17 cellular contexts compared by ENCODE assay signal in the genomic region with DNA sequence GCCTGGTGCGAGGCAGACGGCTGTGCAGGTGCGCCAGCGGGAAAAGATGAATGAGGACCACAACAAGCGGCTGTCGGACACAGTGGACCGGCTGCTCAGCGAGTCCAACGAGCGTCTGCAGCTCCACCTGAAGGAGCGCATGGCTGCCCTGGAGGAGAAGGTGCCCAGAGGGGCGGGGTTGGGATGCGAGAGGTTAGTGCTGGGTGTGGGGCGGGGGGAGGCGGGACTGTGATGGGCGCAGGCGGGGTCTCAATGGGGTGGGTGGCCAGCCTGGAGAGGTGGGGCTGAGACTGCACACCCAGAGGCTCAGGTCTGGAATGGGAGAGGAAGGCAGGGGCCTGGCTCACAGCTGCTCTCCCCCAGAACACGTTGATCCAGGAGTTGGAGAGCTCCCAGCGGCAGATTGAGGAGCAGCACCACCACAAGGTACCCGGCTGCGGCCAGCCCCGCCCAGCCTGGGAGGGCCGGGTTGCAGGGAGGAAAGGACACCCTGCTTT. TPM values are rescaled to one million over a fixed set of nuclear protein-coding genes. Genes with fewer than 3 reads are reported as not detected.
A peak's percentile ranks its signal among the peaks of the same experiment; 100 is the strongest.
DNase-seq lines count a peak whose midpoint lies in the region; ATAC-seq and TF ChIP-seq lines count a peak whose summit lies in the region.
"Had no signal": no experiment of that assay in that cellular context is flagged by ENCODE, and none has a peak within 500 bp of the region (broad histone marks: within the 10 kb centered on the region; RNA-seq: fewer than 3 reads in every experiment).

No MANE protein-coding gene starts in this region.

- H3K9me3 ChIP-seq in RWPE2 (ENCODE audit: severe bottlenecking) (no peaks in the 10 kb centered on the region), upper lobe of right lung (no peaks in the 10 kb centered on the region)
- H3K9me3 ChIP-seq: MG63, ovary, upper lobe of left lung had no signal

- TF ChIP-seq CTCF in RWPE2 (IDR thresholded peaks at IDR 0.05; ENCODE audit: poor library complexity, severe bottlenecking), result no peak
- TF ChIP-seq CTCF in upper lobe of right lung (IDR thresholded peaks at IDR 0.05), result no peak

- H3K27ac ChIP-seq in RWPE2 (ENCODE audit: poor library complexity, severe bottlenecking) (no peak overlapping the region), upper lobe of right lung (no peak overlapping the region)
- H3K27ac ChIP-seq: ovary, upper lobe of left lung had no signal

- ATAC-seq in RWPE2 (ENCODE audit: low read depth), result peak; percentile 26; the same call in 2 of the 3 replicates
- peak; percentile 18 for ATAC-seq in upper lobe of right lung
- ATAC-seq: activated CD4-positive, CD25-positive, alpha-beta regulatory T cell treated with anti-CD3 and anti-CD28 coated beads, Interleukin-2, amount 50 U/mL, for 24 hours; activated T-cell treated with anti-CD3 and anti-CD28 coated beads, Interleukin-2, amount 50 U/mL, for 4 hours had no signal

- DNase-seq in NCI-H748 (lab: John Stamatoyannopoulos, UW; ENCODE audit: unreplicated experiment) (peak; percentile 4), NCI-H748 treated with DMSO at 0.1 percent for 48 hours (lab: John Stamatoyannopoulos, UW) (no peak), RWPE2 (ENCODE audit: low spot score) (no peak), iPS-NIHi7 (ENCODE audit: extremely low spot score) (peak; percentile 92), upper lobe of right lung (no peak), hippocampal formation (lab: John Stamatoyannopoulos, UW) (no peak), cortex of kidney (lab: John Stamatoyannopoulos, UW) (no peak)
- no peak for DNase-seq in stimulated activated naive CD4-positive, alpha-beta T cell treated with Interleukin-2 at 50 U/mL for 16 hours (lab: John Stamatoyannopoulos, UW)
- DNase-seq: activated T-cell treated with anti-CD3 and anti-CD28 coated beads, Interleukin-2, amount 50 U/mL, for 4 hours; amygdala; DMS153; effector CD4-positive, alpha-beta T cell; MG63; ovary; upper lobe of left lung had no signal

- H3K36me3 ChIP-seq in RWPE2 (ENCODE audit: low read depth) (0 out of 2 replicates have a peak, but pooled peaks cover 7% of the 10 kb centered on the region), upper lobe of right lung (no peaks in the 10 kb centered on the region)
- H3K36me3 ChIP-seq: MG63, ovary, upper lobe of left lung had no signal

- H3K4me1 ChIP-seq in RWPE2 (ENCODE audit: insufficient read depth, poor library complexity, severe bottlenecking) (peaks cover 6% of the 10 kb centered on the region), upper lobe of right lung (no peaks in the 10 kb centered on the region)
- H3K4me1 ChIP-seq: upper lobe of left lung had no signal

- H3K27me3 ChIP-seq in RWPE2 (ENCODE audit: insufficient read depth, poor library complexity, severe bottlenecking) (no peaks in the 10 kb centered on the region), upper lobe of right lung (peaks cover 5% of the 10 kb centered on the region)
- H3K27me3 ChIP-seq: MG63, ovary, upper lobe of left lung had no signal

- intact Hi-C loops in upper lobe of right lung (cut with DNase I), result no loop called here

- H3K4me3 ChIP-seq in RWPE2 (ENCODE audit: severe bottlenecking), result no peak overlapping the region
- no peak overlapping the region for H3K4me3 ChIP-seq in upper lobe of right lung
- H3K4me3 ChIP-seq: lung, MG63, ovary, upper lobe of left lung had no signal

RNA-seq across cellular contexts. Expression of a gene that starts 22.3 kb away (rescaled TPM):
- 1.3 TPM for total RNA-seq in upper lobe of right lung

RNA-seq across cellular contexts. Expression of a gene that starts 37.2 kb away (rescaled TPM):
- not detected for total RNA-seq in upper lobe of right lung
- total RNA-seq: activated T-cell treated with anti-CD3 and anti-CD28 coated beads, Interleukin-2, amount 50 U/mL, for 4 hours; lung; ovary; upper lobe of left lung had no signal

RNA-seq across cellular contexts. Expression of a gene that starts 41.4 kb away (rescaled TPM):
- total RNA-seq in upper lobe of right lung, result 50.4 TPM

Comparison
In these comparisons a context has a peak if more than half of its experiments do, and no peak if none do; other contexts are left out.
1. DNase-seq: peak in NCI-H748 (single experiment) and iPS-NIHi7 (single experiment); none in NCI-H748 treated with DMSO at 0.1 percent for 48 hours (single experiment), RWPE2 (single experiment), upper lobe of right lung (single experiment), hippocampal formation (0 of 2), stimulated activated naive CD4-positive, alpha-beta T cell treated with Interleukin-2 at 50 U/mL for 16 hours (single experiment) and cortex of kidney (single experiment).